Comparison of ENCODE assay signal across 13 cellular contexts in the genomic region with DNA sequence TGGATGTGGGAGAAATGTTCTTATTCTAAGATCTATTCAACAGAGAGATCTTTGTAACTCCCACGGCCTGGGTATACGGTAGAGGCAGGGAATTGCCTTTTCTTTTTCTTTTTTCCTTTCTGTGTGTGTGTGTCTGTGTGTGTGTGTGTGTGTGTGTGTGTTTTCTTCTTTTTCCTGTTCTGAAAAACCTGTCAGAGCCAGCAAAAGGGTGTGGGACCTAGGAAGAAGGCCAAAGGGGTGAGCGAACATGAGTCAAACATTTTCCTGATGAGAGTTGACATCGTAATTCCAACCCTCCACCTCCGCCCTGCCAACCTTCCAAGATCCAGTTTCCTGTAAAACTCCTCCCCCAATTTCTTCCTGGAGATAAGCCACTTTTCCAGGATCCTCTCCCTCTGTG. TPM values are rescaled to one million over a fixed set of nuclear protein-coding genes. Genes with fewer than 3 reads are reported as not detected.
DNase-seq lines count a peak whose midpoint lies in the region; TF ChIP-seq lines count a peak whose summit lies in the region.
"Had no signal": no experiment of that assay in that cellular context is flagged by ENCODE, and none has a peak within 500 bp of the region (broad histone marks: within the 10 kb centered on the region; RNA-seq: fewer than 3 reads in every experiment).

No MANE protein-coding gene starts in this region.

- peak overlapping the region in 1 of 7 donors; percentile 96 for H3K27ac Mint-ChIP-seq in CD4-positive, alpha-beta memory T cell

- intact Hi-C loops in tibial artery (cut with DNase I; ENCODE audit: low total_unique reads) = no loop called here
- intact Hi-C loops in CD4-positive, alpha-beta memory T cell (cut with micrococcal nuclease) = no loop called here

- no peaks in the 10 kb centered on the region for H3K36me3 ChIP-seq in tibial artery
- H3K36me3 ChIP-seq in CD4-positive, alpha-beta memory T cell (ENCODE audit: insufficient read depth, low read length) = no peaks in the 10 kb centered on the region
- H3K36me3 ChIP-seq: pancreas had no signal

- no peak overlapping the region for H3K4me3 ChIP-seq in tibial artery
- no peak overlapping the region for H3K4me3 ChIP-seq in CD4-positive, alpha-beta memory T cell (ENCODE audit: low read length in 2 of 2)
- H3K4me3 ChIP-seq: pancreas had no signal

- CTCF ChIA-PET in CD4-positive, alpha-beta memory T cell (lab: Charles Lee; ENCODE audit: partially characterized antibody) = interaction anchor here (1.2 kb wide), 1 partner anchor 18 kb away, joined by 3 read pairs; no protein-coding TSS in a partner anchor

- no peaks in the 10 kb centered on the region for H3K9me3 Mint-ChIP-seq in CD4-positive, alpha-beta memory T cell

- H3K9me3 ChIP-seq in tibial artery = no peaks in the 10 kb centered on the region
- H3K9me3 ChIP-seq in CD4-positive, alpha-beta memory T cell (ENCODE audit: control insufficient read depth in 1 of 2, low read length in 2 of 2) = no peaks in the 10 kb centered on the region
- H3K9me3 ChIP-seq: pancreas had no signal

- H3K4me1 ChIP-seq in tibial artery = peaks cover 0 to 34% (median 24%) of the 10 kb centered on the region in 4 donors
- H3K4me1 ChIP-seq in CD4-positive, alpha-beta memory T cell (ENCODE audit: insufficient read depth, low read length) = peaks cover 20% of the 10 kb centered on the region

- no peaks in the 10 kb centered on the region for H3K27me3 Mint-ChIP-seq in CD4-positive, alpha-beta memory T cell

- H3K27ac ChIP-seq in tibial artery = peak overlapping the region; percentile 93 to 98
- no peak overlapping the region for H3K27ac ChIP-seq in CD4-positive, alpha-beta memory T cell (ENCODE audit: low read depth, low read length)
- H3K27ac ChIP-seq: KMS-11 had no signal

- TF ChIP-seq CTCF in tibial artery (IDR thresholded peaks at IDR 0.05) = no peak

- POLR2A ChIA-PET in CD4-positive, alpha-beta memory T cell (lab: Charles Lee; ENCODE audit: partially characterized antibody) = no interaction called here

- no peaks in the 10 kb centered on the region for H3K27me3 ChIP-seq in tibial artery
- H3K27me3 ChIP-seq in CD4-positive, alpha-beta memory T cell (ENCODE audit: insufficient read depth, low read length) = no peaks in the 10 kb centered on the region
- H3K27me3 ChIP-seq: pancreas had no signal

- H3K4me3 Mint-ChIP-seq in CD4-positive, alpha-beta memory T cell = peak overlapping the region in 1 of 8 donors; percentile 39

- peak; percentile 78 for DNase-seq in LHCN-M2 (ENCODE audit: low read depth)
- DNase-seq in dermis microvascular lymphatic vessel endothelial cell (ENCODE audit: low read depth in 2 of 2) = peak; percentile 59 to 90
- DNase-seq in lung microvascular endothelial cell (ENCODE audit: low read depth in 2 of 2) = peak; percentile 76 to 87
- DNase-seq in tibial artery = peak in 1 of 2 donors; percentile 45
- no peak for DNase-seq in effector CD8-positive, alpha-beta T cell (lab: John Stamatoyannopoulos, UW)
- DNase-seq in NOMO-1 treated with dmso at 0.1 percent for 144 hours (lab: John Stamatoyannopoulos, UW; ENCODE audit: unreplicated experiment) = no peak
- no peak for DNase-seq in CD4-positive, alpha-beta memory T cell
- DNase-seq in NCI-H524 (lab: John Stamatoyannopoulos, UW) = no peak
- DNase-seq: activated T-cell treated with anti-CD3 and anti-CD28 coated beads for 4 hours; H7; stimulated activated naive CD4-positive, alpha-beta T cell had no signal

- peaks cover 0 to 15% of the 10 kb centered on the region in 2 donors for H3K36me3 Mint-ChIP-seq in CD4-positive, alpha-beta memory T cell

- H3K4me1 Mint-ChIP-seq in CD4-positive, alpha-beta memory T cell = peaks cover 15 to 35% (median 21%) of the 10 kb centered on the region in 4 donors

RNA-seq across cellular contexts. Expression of a gene that starts 2.8 kb away (rescaled TPM):
- 29.6 and 37.2 TPM in 2 replicates for total RNA-seq in LHCN-M2 (2014; rRNA removed)
- 38.7 TPM for polyA plus RNA-seq in LHCN-M2 (2012)
- 54.6 and 56.5 TPM in 2 replicates for total RNA-seq in dermis microvascular lymphatic vessel endothelial cell
- 48.2 and 95.0 TPM in 2 replicates for total RNA-seq in lung microvascular endothelial cell
- 10 to 100 TPM; 45.3 to 46.6 TPM for total RNA-seq in CD4-positive, alpha-beta memory T cell
- polyA plus RNA-seq in CD4-positive, alpha-beta memory T cell = 100 to 1,000 TPM in 1 of 2 donors, 10 to 100 TPM in 1; 52.6 to 120 TPM

RNA-seq across cellular contexts. Expression of a gene that starts 32.8 kb away (rescaled TPM):
- not detected in 2 replicates for total RNA-seq in LHCN-M2 (2014; rRNA removed)
- polyA plus RNA-seq in LHCN-M2 (2012) = 0.33 TPM
- not detected in 2 replicates for total RNA-seq in dermis microvascular lymphatic vessel endothelial cell
- total RNA-seq in lung microvascular endothelial cell = not detected in 2 replicates
- not detected for total RNA-seq in CD4-positive, alpha-beta memory T cell
- polyA plus RNA-seq in CD4-positive, alpha-beta memory T cell = not detected
- total RNA-seq: pancreas had no signal
- polyA plus RNA-seq: pancreas had no signal

Comparison
In these comparisons a context has a peak if more than half of its experiments do, and no peak if none do; other contexts are left out.
1. DNase-seq: peak in LHCN-M2 (single experiment), dermis microvascular lymphatic vessel endothelial cell (2 of 2) and lung microvascular endothelial cell (2 of 2); none in effector CD8-positive, alpha-beta T cell (single experiment), NOMO-1 treated with dmso at 0.1 percent for 144 hours (single experiment), CD4-positive, alpha-beta memory T cell (0 of 5) and NCI-H524 (0 of 2).